In the genomic region with DNA sequence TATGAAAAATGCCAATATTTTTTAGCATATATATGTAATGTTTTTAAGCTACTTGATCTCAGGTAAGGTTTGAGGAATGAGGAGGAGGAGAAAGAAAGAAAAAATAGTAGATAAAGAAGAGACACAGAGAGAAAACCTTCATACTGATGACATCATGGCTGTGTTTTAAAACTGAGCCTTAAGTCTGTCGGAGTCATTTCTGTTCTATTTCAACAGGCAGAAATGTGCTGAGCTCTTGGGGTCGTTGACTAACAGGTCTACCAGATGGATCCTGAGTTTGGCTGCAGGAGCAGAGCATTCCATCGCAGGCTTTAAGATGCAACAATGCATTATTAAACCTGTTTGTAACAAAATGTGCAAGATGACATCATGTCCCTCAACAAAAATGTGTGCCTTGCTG, we compare ENCODE assay signal across 34 cellular contexts.
"Had no signal": no experiment of that assay in that cellular context is flagged by ENCODE, and none has a peak within 500 bp of the region (broad histone marks: within the 10 kb centered on the region; RNA-seq: fewer than 3 reads in every experiment).

No MANE protein-coding gene starts in this region.

- H3K27me3 ChIP-seq: adrenal gland, breast epithelium, esophagus muscularis mucosa, foreskin keratinocyte, gastrocnemius medialis, heart left ventricle had no signal

- DNase-seq: activated B cell treated with CpG ODN at 0.5 μM for 24 hours; activated CD4-positive, alpha-beta T cell treated with anti-CD3 and anti-CD28 coated beads for 48 hours; activated CD4-positive, alpha-beta T cell treated with anti-CD3 and anti-CD28 coated beads, Interleukin-2, amount 50 U/mL, for 1 hour; activated CD4-positive, alpha-beta T cell treated with anti-CD3 and anti-CD28 coated beads, Interleukin-2, amount 50 U/mL, for 48 hours; activated CD8-positive, alpha-beta memory T cell treated with anti-CD3 and anti-CD28 coated beads for 24 hours; activated CD8-positive, alpha-beta T cell treated with anti-CD3 and anti-CD28 coated beads for 36 hours; activated effector memory CD4-positive, alpha-beta T cell treated with Interleukin-2 at 50 U/mL for 16 hours; activated gamma-delta T cell treated with Interleukin-2 at 50 U/mL for 16 hours; activated naive CD4-positive, alpha-beta T cell treated with anti-CD3 and anti-CD28 coated beads, Interleukin-2, amount 50 U/mL, for 16 hours; activated naive CD4-positive, alpha-beta T cell treated with Interleukin-2 at 50 U/mL for 16 hours; activated naive CD8-positive, alpha-beta T cell treated with anti-CD3 and anti-CD28 coated beads for 36 hours; activated naive CD8-positive, alpha-beta T cell treated with anti-CD3 and anti-CD28 coated beads, Interleukin-2, amount 50 U/mL, for 24 hours; activated T-cell treated with anti-CD3 and anti-CD28 coated beads, Interleukin-2, amount 50 U/mL, for 4 hours; adrenal gland; amygdala; aorta; cortex of kidney; dermis blood vessel endothelial cell; effector CD4-positive, alpha-beta T cell; effector memory CD8-positive, alpha-beta T cell; erythroblast; foreskin keratinocyte; gastrocnemius medialis; glutamatergic neuron; heart left ventricle; T-helper 1 cell; T-helper 17 cell; T1000; WERI-Rb-1 had no signal

- H3K9me3 ChIP-seq: adrenal gland, breast epithelium, esophagus muscularis mucosa, gastrocnemius medialis, heart left ventricle had no signal

- H3K4me3 ChIP-seq: adrenal gland, breast epithelium, esophagus muscularis mucosa, gastrocnemius medialis, heart left ventricle had no signal

- FAIRE-seq: colon had no signal

- ATAC-seq: activated CD4-positive, CD25-positive, alpha-beta regulatory T cell treated with anti-CD3 and anti-CD28 coated beads, Interleukin-2, amount 50 U/mL, for 24 hours; activated CD8-positive, alpha-beta T cell treated with anti-CD3 and anti-CD28 coated beads for 36 hours; activated naive CD8-positive, alpha-beta T cell treated with anti-CD3 and anti-CD28 coated beads, Interleukin-2, amount 50 U/mL, for 24 hours; activated T-cell treated with anti-CD3 and anti-CD28 coated beads, Interleukin-2, amount 50 U/mL, for 4 hours; activated T-helper 17 cell treated with anti-CD3 and anti-CD28 coated beads, Interleukin-2, amount 50 U/mL, for 72 hours; effector memory CD8-positive, alpha-beta T cell; foreskin keratinocyte; gastrocnemius medialis; heart left ventricle; T-helper 17 cell had no signal

- H3K4me1 ChIP-seq: adrenal gland, breast epithelium, gastrocnemius medialis had no signal

- H3K27ac ChIP-seq: adrenal gland, breast epithelium, esophagus muscularis mucosa, foreskin keratinocyte, gastrocnemius medialis, heart left ventricle, WERI-Rb-1 had no signal

- H3K36me3 ChIP-seq: adrenal gland, breast epithelium, esophagus muscularis mucosa, gastrocnemius medialis, heart left ventricle, WERI-Rb-1 had no signal
